18 cellular contexts compared by ENCODE assay signal in the genomic region with DNA sequence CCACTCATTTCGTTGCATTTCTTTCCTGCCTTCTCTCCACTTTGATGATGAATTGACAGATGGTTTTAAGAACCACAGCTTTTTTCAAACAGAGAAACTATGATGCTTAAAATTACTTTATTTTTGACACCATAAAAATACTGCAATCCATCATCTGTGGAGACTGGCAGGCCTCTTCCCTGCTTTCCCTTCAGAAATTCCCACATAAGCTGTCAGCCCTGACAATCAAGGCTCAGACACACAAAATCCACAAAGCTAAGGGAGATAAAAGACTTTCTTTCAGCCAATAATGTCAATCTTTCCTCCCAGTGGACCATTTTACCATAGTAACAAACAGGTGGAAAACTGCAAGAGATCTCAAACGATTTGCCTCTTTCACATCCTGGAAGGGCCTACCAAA.
DNase-seq lines count a peak whose midpoint lies in the region; ATAC-seq and TF ChIP-seq lines count a peak whose summit lies in the region.
"Had no signal": no experiment of that assay in that cellular context is flagged by ENCODE, and none has a peak within 500 bp of the region (broad histone marks: within the 10 kb centered on the region; RNA-seq: fewer than 3 reads in every experiment).

No MANE protein-coding gene starts in this region.

- no peak for TF ChIP-seq CTCF in neural cell (IDR thresholded peaks at IDR 0.05; ENCODE audit: poor library complexity, severe bottlenecking)

- TF ChIP-seq EP300 in neural cell (conservative IDR thresholded peaks at IDR 0.05; ENCODE audit: poor library complexity, severe bottlenecking): peak; percentile 98

- no peaks in the 10 kb centered on the region for H4K20me1 ChIP-seq in BLaER1
- peaks cover 0 to 84% (median 14%) of the 10 kb centered on the region in 11 experiments; a peak in 12 of 22 replicates for H4K20me1 ChIP-seq in BLaER1 treated with 17β-estradiol and CSF1 and Interleukin-3, amounts not matched to agents 10 nM and 100 nM
- no peaks in the 10 kb centered on the region for H4K20me1 ChIP-seq in neural cell (ENCODE audit: insufficient read depth)

- H3K27ac ChIP-seq in BLaER1: no peak overlapping the region
- H3K27ac ChIP-seq in BLaER1 treated with 17β-estradiol and CSF1 and Interleukin-3, amounts not matched to agents 10 nM and 100 nM: peak overlapping the region in 1 of 11 experiments; percentile 8; a peak in 1 of 22 replicates
- peak overlapping the region; percentile 83 for H3K27ac ChIP-seq in neural cell (ENCODE audit: low read length)

- ATAC-seq in HG03139 (IDR thresholded peaks at IDR 0.05; ENCODE audit: unreplicated experiment): no peak
- ATAC-seq in GM19324 (IDR thresholded peaks at IDR 0.05; ENCODE audit: low FRiP score, unreplicated experiment): no peak
- ATAC-seq: CD8-positive, alpha-beta T cell had no signal

- POLR2A ChIA-PET in HEK293T (lab: Yijun Ruan, JAX): no interaction called here

- H3K9me3 ChIP-seq in BLaER1 (no peaks in the 10 kb centered on the region; the same call in 1 of the 2 replicates), neural cell (ENCODE audit: low read length) (no peaks in the 10 kb centered on the region)
- H3K9me3 ChIP-seq in BLaER1 treated with 17β-estradiol and CSF1 and Interleukin-3, amounts not matched to agents 10 nM and 100 nM (replicated peaks in 1 of 11): peaks cover 0 to 11% (median 5%) of the 10 kb centered on the region in 11 experiments; a peak in 14 of 22 replicates
- H3K9me3 ChIP-seq: BE2C had no signal

- H3K4me2 ChIP-seq in BLaER1 (0 out of 2 replicates have a peak overlapping the region, but pooled peaks have one; percentile 6), neural cell (ENCODE audit: low read length) (no peak overlapping the region)
- H3K4me2 ChIP-seq in BLaER1 treated with 17β-estradiol and CSF1 and Interleukin-3, amounts not matched to agents 10 nM and 100 nM: peak overlapping the region in 8 of 11 experiments; percentile 3 to 36 (median 24); a peak in 13 of 22 replicates

- CTCF ChIA-PET in HEK293T (lab: Yijun Ruan, JAX): interaction anchor here (0.6 kb wide), 1 partner anchor 384 kb away, joined by 3 read pairs; no protein-coding TSS in a partner anchor

- H3K4me1 ChIP-seq in BLaER1: peaks cover 21% of the 10 kb centered on the region
- H3K4me1 ChIP-seq in BLaER1 treated with 17β-estradiol and CSF1 and Interleukin-3, amounts not matched to agents 10 nM and 100 nM: peaks cover 26 to 53% (median 37%) of the 10 kb centered on the region in 10 experiments

- TF ChIP-seq RAD21 in neural cell (conservative IDR thresholded peaks at IDR 0.05): no peak

- H3K4me3 ChIP-seq in BLaER1: no peak overlapping the region
- no peak overlapping the region for H3K4me3 ChIP-seq in BLaER1 treated with 17β-estradiol and CSF1 and Interleukin-3, amounts not matched to agents 10 nM and 100 nM
- peak overlapping the region; percentile 48 for H3K4me3 ChIP-seq in neural cell (ENCODE audit: low read length)
- H3K4me3 ChIP-seq: GM12878 had no signal

- H3K9ac ChIP-seq in BLaER1: no peak overlapping the region
- H3K9ac ChIP-seq in BLaER1 treated with 17β-estradiol and CSF1 and Interleukin-3, amounts not matched to agents 10 nM and 100 nM: no peak overlapping the region
- peak overlapping the region; percentile 20 for H3K9ac ChIP-seq in neural cell (ENCODE audit: low read length)

- H3K36me3 ChIP-seq in BLaER1 (no peaks in the 10 kb centered on the region), neural cell (ENCODE audit: insufficient read depth, low read length) (no peaks in the 10 kb centered on the region)
- peaks cover 0 to 67% (median 24%) of the 10 kb centered on the region in 11 experiments; a peak in 13 of 22 replicates for H3K36me3 ChIP-seq in BLaER1 treated with 17β-estradiol and CSF1 and Interleukin-3, amounts not matched to agents 10 nM and 100 nM
- H3K36me3 ChIP-seq: BE2C had no signal

- no peaks in the 10 kb centered on the region for H3K9me2 ChIP-seq in neural cell (ENCODE audit: insufficient read depth, low read length)

- no peaks in the 10 kb centered on the region for H3F3A ChIP-seq in neural cell (ENCODE audit: insufficient read depth, low read length, poor library complexity, severe bottlenecking)

- H3K27me3 ChIP-seq in BLaER1: no peaks in the 10 kb centered on the region
- no peaks in the 10 kb centered on the region for H3K27me3 ChIP-seq in BLaER1 treated with 17β-estradiol and CSF1 and Interleukin-3, amounts not matched to agents 10 nM and 100 nM
- H3K27me3 ChIP-seq in neural cell (ENCODE audit: insufficient read depth, low read depth, low read length): no peaks in the 10 kb centered on the region
- H3K27me3 ChIP-seq: BE2C had no signal

- H2AFZ ChIP-seq in neural cell (ENCODE audit: low read depth, low read length): no peak overlapping the region

- H3K79me2 ChIP-seq in neural cell (replicated peaks; ENCODE audit: insufficient read depth, low read length): no peaks in the 10 kb centered on the region

- DNase-seq in HEK293T (ENCODE audit: extremely low spot score): no peak
- DNase-seq in T-helper 1 cell: no peak
- DNase-seq: ACHN; BE2C; CD8-positive, alpha-beta T cell; DMS 273 treated with DMSO at 0.1 percent for 48 hours; DMS53; DND-41; EL; GOT3; H9; KG1 had no signal

TF ChIP-seq in HEK293T, 16 proteins besides CTCF, POLR2A, EP300 and RAD21:
- peak; percentile 18; the same call in 1 of the 2 replicates for TF ChIP-seq PKNOX1 (IDR thresholded peaks at IDR 0.05)
- no peak for TF ChIP-seq ELF4 (IDR thresholded peaks at IDR 0.05)
- TF ChIP-seq FOXK2 (IDR thresholded peaks at IDR 0.05): no peak
TF ChIP-seq in HEK293T: peak in this region for 1.

TF ChIP-seq in neural cell, 6 proteins besides CTCF, POLR2A, EP300 and RAD21:
- TF ChIP-seq, protein P1, sequence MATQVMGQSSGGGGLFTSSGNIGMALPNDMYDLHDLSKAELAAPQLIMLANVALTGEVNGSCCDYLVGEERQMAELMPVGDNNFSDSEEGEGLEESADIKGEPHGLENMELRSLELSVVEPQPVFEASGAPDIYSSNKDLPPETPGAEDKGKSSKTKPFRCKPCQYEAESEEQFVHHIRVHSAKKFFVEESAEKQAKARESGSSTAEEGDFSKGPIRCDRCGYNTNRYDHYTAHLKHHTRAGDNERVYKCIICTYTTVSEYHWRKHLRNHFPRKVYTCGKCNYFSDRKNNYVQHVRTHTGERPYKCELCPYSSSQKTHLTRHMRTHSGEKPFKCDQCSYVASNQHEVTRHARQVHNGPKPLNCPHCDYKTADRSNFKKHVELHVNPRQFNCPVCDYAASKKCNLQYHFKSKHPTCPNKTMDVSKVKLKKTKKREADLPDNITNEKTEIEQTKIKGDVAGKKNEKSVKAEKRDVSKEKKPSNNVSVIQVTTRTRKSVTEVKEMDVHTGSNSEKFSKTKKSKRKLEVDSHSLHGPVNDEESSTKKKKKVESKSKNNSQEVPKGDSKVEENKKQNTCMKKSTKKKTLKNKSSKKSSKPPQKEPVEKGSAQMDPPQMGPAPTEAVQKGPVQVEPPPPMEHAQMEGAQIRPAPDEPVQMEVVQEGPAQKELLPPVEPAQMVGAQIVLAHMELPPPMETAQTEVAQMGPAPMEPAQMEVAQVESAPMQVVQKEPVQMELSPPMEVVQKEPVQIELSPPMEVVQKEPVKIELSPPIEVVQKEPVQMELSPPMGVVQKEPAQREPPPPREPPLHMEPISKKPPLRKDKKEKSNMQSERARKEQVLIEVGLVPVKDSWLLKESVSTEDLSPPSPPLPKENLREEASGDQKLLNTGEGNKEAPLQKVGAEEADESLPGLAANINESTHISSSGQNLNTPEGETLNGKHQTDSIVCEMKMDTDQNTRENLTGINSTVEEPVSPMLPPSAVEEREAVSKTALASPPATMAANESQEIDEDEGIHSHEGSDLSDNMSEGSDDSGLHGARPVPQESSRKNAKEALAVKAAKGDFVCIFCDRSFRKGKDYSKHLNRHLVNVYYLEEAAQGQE (IDR thresholded peaks at IDR 0.05; ENCODE audit: borderline replicate concordance): peak; percentile 100
- TF ChIP-seq POLR2AphosphoS5 (IDR thresholded peaks at IDR 0.05): peak; percentile 78
- no peak for TF ChIP-seq TAF1 (IDR thresholded peaks at IDR 0.05; ENCODE audit: low read depth)
